ENCODE assay signal across 23 cellular contexts in the genomic region with DNA sequence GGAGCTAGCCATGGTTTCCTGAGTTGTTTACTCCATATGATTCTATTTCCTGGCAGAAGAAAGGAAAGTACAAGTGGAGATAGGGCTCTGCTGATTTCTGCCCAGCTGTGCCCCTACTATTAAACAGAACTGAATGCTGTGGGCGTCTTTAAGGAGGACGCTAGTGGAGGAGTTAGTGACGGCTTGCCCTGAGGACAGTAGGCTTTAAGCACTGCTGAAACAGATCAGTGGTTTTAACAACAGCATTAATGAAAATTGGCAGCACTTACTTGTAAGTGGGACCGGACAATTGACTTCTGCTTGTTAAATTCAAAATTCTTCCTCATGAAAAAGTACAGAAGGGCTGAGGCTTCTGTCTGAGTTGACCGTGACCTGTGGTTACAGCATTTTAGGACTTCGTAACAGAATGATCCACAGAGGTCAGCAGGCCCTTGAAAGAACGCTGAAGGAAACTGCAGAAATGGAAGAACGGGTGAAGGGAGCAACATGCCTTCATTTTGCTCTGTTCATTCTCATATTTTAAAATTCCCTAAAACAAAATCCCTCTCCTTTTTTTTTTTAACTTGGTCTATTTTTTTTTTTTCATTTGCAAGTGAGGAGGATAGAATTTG.
A peak's percentile ranks its signal among the peaks of the same experiment; 100 is the strongest.
DNase-seq lines count a peak whose midpoint lies in the region; ATAC-seq and TF ChIP-seq lines count a peak whose summit lies in the region.
"Had no signal": no experiment of that assay in that cellular context is flagged by ENCODE, and none has a peak within 500 bp of the region (broad histone marks: within the 10 kb centered on the region; RNA-seq: fewer than 3 reads in every experiment).

No MANE protein-coding gene starts in this region.

- H3K4me2 ChIP-seq in hepatocyte: peak overlapping the region; percentile 13
- peak overlapping the region; percentile 22 for H3K4me2 ChIP-seq in smooth muscle cell

- H3F3A ChIP-seq in smooth muscle cell (ENCODE audit: low read depth): peaks cover 3% of the 10 kb centered on the region

- POLR2A ChIA-PET in CD4-positive, alpha-beta T cell (lab: Charles Lee): no interaction called here

- H3K4me3 ChIP-seq in hepatocyte (no peak overlapping the region), smooth muscle cell (no peak overlapping the region)
- H3K4me3 ChIP-seq: HAP-1, Peyer's patch, SK-N-MC had no signal

- DNase-seq in activated naive CD4-positive, alpha-beta T cell treated with anti-CD3 and anti-CD28 coated beads, Interleukin-2, amount 10 ng/mL, durations not matched to agents 7 days and 5 days: no peak
- DNase-seq in activated naive CD4-positive, alpha-beta T cell treated with anti-CD3 and anti-CD28 coated beads, Interleukin-2, amount 50 U/mL, for 16 hours: no peak
- DNase-seq in NCI-H2227 treated with DMSO at 0.1 percent for 48 hours (lab: John Stamatoyannopoulos, UW) (peak; percentile 63), hepatocyte (ENCODE audit: low spot score) (no peak), smooth muscle cell (lab: John Stamatoyannopoulos, UW; ENCODE audit: unreplicated experiment) (no peak), medulla oblongata (ENCODE audit: extremely low spot score) (no peak), GM03348 (ENCODE audit: low spot score) (no peak)
- DNase-seq in CD4-positive, alpha-beta T cell: no peak
- DNase-seq: ACHN, AML-193, Caco-2, DMS153, NCI-H1105 treated with DMSO at 0.1 percent for 48 hours, NCI-H187, NCI-H2171 treated with DMSO at 0.1 percent for 48 hours, NCI-H510A, NCI-H774, Peyer's patch had no signal

- ATAC-seq in CD4-positive, alpha-beta T cell (ENCODE audit: poor library complexity): no peak
- ATAC-seq: Right ventricle myocardium inferior had no signal

- H3K27me3 ChIP-seq in hepatocyte (no peaks in the 10 kb centered on the region), smooth muscle cell (ENCODE audit: low read depth) (no peaks in the 10 kb centered on the region)
- no peaks in the 10 kb centered on the region for H3K27me3 ChIP-seq in CD4-positive, alpha-beta T cell (ENCODE audit: control insufficient read depth, insufficient read depth, low read length)
- H3K27me3 ChIP-seq: Peyer's patch had no signal

- H3K9me3 Mint-ChIP-seq in activated naive CD4-positive, alpha-beta T cell treated with anti-CD3 and anti-CD28 coated beads, Interleukin-2, amount 10 ng/mL, durations not matched to agents 7 days and 5 days: no peaks in the 10 kb centered on the region
- H3K9me3 Mint-ChIP-seq in CD4-positive, alpha-beta T cell: no peaks in the 10 kb centered on the region
- H3K9me3 Mint-ChIP-seq: CD14-positive monocyte, IgD-negative memory B cell had no signal

- CTCF ChIA-PET in activated naive CD4-positive, alpha-beta T cell treated with anti-CD3 and anti-CD28 coated beads, Interleukin-2, amount 10 ng/mL, durations not matched to agents 7 days and 5 days (lab: Charles Lee): interaction anchor here (1.4 kb wide), 1 partner anchor 18 kb away, joined by 3 read pairs; no protein-coding TSS in a partner anchor
- CTCF ChIA-PET in CD4-positive, alpha-beta T cell (lab: Charles Lee): no interaction called here

- WGBS in hepatocyte (ENCODE audit: low lambda C conversion rate, missing lambda C conversion rate): 62% methylated on average over 8 of the region's 8 CpGs
- 47% methylated on average over 8 of the region's 8 CpGs for WGBS in smooth muscle cell (ENCODE audit: low lambda C conversion rate)

- H3K9ac ChIP-seq in smooth muscle cell (ENCODE audit: low read depth): no peak overlapping the region

- peak overlapping the region; percentile 19 for H3K27ac Mint-ChIP-seq in activated naive CD4-positive, alpha-beta T cell treated with anti-CD3 and anti-CD28 coated beads, Interleukin-2, amount 10 ng/mL, durations not matched to agents 7 days and 5 days
- H3K27ac Mint-ChIP-seq in CD4-positive, alpha-beta T cell: no peak overlapping the region

- H3K36me3 ChIP-seq in hepatocyte (replicated peaks; ENCODE audit: insufficient read depth, low read depth): no peaks in the 10 kb centered on the region
- H3K36me3 ChIP-seq in smooth muscle cell (ENCODE audit: low read depth): no peaks in the 10 kb centered on the region
- H3K36me3 ChIP-seq: HAP-1 had no signal

- H3K79me2 ChIP-seq in hepatocyte (no peaks in the 10 kb centered on the region), smooth muscle cell (ENCODE audit: low read depth) (no peaks in the 10 kb centered on the region)

- no peak overlapping the region for H2AFZ ChIP-seq in hepatocyte
- peak overlapping the region; percentile 65 for H2AFZ ChIP-seq in smooth muscle cell (ENCODE audit: low read depth)

- H3K4me3 Mint-ChIP-seq in activated naive CD4-positive, alpha-beta T cell treated with anti-CD3 and anti-CD28 coated beads, Interleukin-2, amount 10 ng/mL, durations not matched to agents 7 days and 5 days: no peak overlapping the region
- no peak overlapping the region for H3K4me3 Mint-ChIP-seq in CD4-positive, alpha-beta T cell
- H3K4me3 Mint-ChIP-seq: CD14-positive monocyte had no signal

- intact Hi-C loops in CD4-positive, alpha-beta T cell (cut with DNase I, micrococcal nuclease): loop anchor here in 1 of 2 experiments (10.0 kb wide), 1 partner anchor 48 kb away; no protein-coding TSS in a partner anchor

- H3K36me3 Mint-ChIP-seq in activated naive CD4-positive, alpha-beta T cell treated with anti-CD3 and anti-CD28 coated beads, Interleukin-2, amount 10 ng/mL, durations not matched to agents 7 days and 5 days: peaks cover 74% of the 10 kb centered on the region
- peaks cover 93% of the 10 kb centered on the region for H3K36me3 Mint-ChIP-seq in CD4-positive, alpha-beta T cell (ENCODE audit: low read depth)

- no peaks in the 10 kb centered on the region for H3K9me3 ChIP-seq in hepatocyte (ENCODE audit: low read depth)
- no peaks in the 10 kb centered on the region for H3K9me3 ChIP-seq in smooth muscle cell (replicated peaks; ENCODE audit: low read depth)
- H3K9me3 ChIP-seq in CD4-positive, alpha-beta T cell (ENCODE audit: control insufficient read depth, low read length): no peaks in the 10 kb centered on the region
- H3K9me3 ChIP-seq: Caco-2, HAP-1, Peyer's patch had no signal

- no peaks in the 10 kb centered on the region for H3K4me1 Mint-ChIP-seq in activated naive CD4-positive, alpha-beta T cell treated with anti-CD3 and anti-CD28 coated beads, Interleukin-2, amount 10 ng/mL, durations not matched to agents 7 days and 5 days
- H3K4me1 Mint-ChIP-seq in CD4-positive, alpha-beta T cell (ENCODE audit: low read depth): no peaks in the 10 kb centered on the region
- H3K4me1 Mint-ChIP-seq: IgD-negative memory B cell had no signal

- no peaks in the 10 kb centered on the region for H3K9me2 ChIP-seq in hepatocyte (replicated peaks; ENCODE audit: insufficient read depth)

- H3K27ac ChIP-seq in hepatocyte (no peak overlapping the region), smooth muscle cell (ENCODE audit: low read depth) (no peak overlapping the region)
- no peak overlapping the region for H3K27ac ChIP-seq in CD4-positive, alpha-beta T cell (ENCODE audit: low read depth, low read length)
- H3K27ac ChIP-seq: Peyer's patch, SK-N-MC had no signal

- no peak for TF ChIP-seq CTCF in hepatocyte (IDR thresholded peaks at IDR 0.05; ENCODE audit: poor library complexity)
- TF ChIP-seq CTCF in smooth muscle cell (IDR thresholded peaks at IDR 0.05; ENCODE audit: borderline replicate concordance, insufficient read depth, poor library complexity, severe bottlenecking): no peak
- no peak for TF ChIP-seq CTCF in CD4-positive, alpha-beta T cell (IDR thresholded peaks at IDR 0.05)

- H3K27me3 Mint-ChIP-seq in activated naive CD4-positive, alpha-beta T cell treated with anti-CD3 and anti-CD28 coated beads, Interleukin-2, amount 10 ng/mL, durations not matched to agents 7 days and 5 days: no peaks in the 10 kb centered on the region
- no peaks in the 10 kb centered on the region for H3K27me3 Mint-ChIP-seq in CD4-positive, alpha-beta T cell
- H3K27me3 Mint-ChIP-seq: IgD-negative memory B cell had no signal

- no peaks in the 10 kb centered on the region for H4K20me1 ChIP-seq in hepatocyte (ENCODE audit: insufficient read depth, poor library complexity, severe bottlenecking)
- no peaks in the 10 kb centered on the region for H4K20me1 ChIP-seq in smooth muscle cell (ENCODE audit: low read depth)

- H3K4me1 ChIP-seq in hepatocyte (ENCODE audit: insufficient read depth): no peaks in the 10 kb centered on the region
- no peaks in the 10 kb centered on the region for H3K4me1 ChIP-seq in smooth muscle cell (ENCODE audit: low read depth)
- H3K4me1 ChIP-seq: Caco-2, HAP-1, Peyer's patch had no signal
